ENCODE assay signal across 1 cellular context in genomic region chr3:33798418-33799201, GRCh38.
A peak's percentile ranks its signal among the peaks of the same experiment; 100 is the strongest.
TF ChIP-seq lines count a peak whose summit lies in the region.

Gene PDCD6IP, plus strand, starts transcription at chr3:33798630. Its CDS starts 99 bp downstream, at chr3:33798729.

TF ChIP-seq in HepG2, 621 proteins besides CTCF, POLR2A, EP300 and RAD21 (continued from another document and continues in another):
- 0 out of 2 replicates have a peak, but pooled peaks have one; percentile 22 for TF ChIP-seq ZBTB10 (CRISPR knock-in tag; IDR thresholded peaks at IDR 0.05; ENCODE audit: borderline replicate concordance)
- TF ChIP-seq NCOA2 (CRISPR knock-in tag; IDR thresholded peaks at IDR 0.05) = no peak; the same call in none of the 2 replicates
- no peak for TF ChIP-seq ZKSCAN5 (CRISPR knock-in tag; IDR thresholded peaks at IDR 0.05)
- TF ChIP-seq NFE2L1 (CRISPR knock-in tag; IDR thresholded peaks at IDR 0.05; ENCODE audit: borderline replicate concordance) = no peak; the same call in 1 of the 2 replicates
- TF ChIP-seq RBM22 (optimal IDR thresholded peaks at IDR 0.05; ENCODE audit: low read length) = no peak
- TF ChIP-seq BRCA1 (CRISPR knock-in tag; IDR thresholded peaks at IDR 0.05) = 0 out of 2 replicates have a peak, but pooled peaks have one; percentile 53
- TF ChIP-seq ZNF703 (CRISPR knock-in tag; IDR thresholded peaks at IDR 0.05; ENCODE audit: borderline replicate concordance) = peak; percentile 85; the same call in 1 of the 2 replicates
- TF ChIP-seq FOXP1 (IDR thresholded peaks at IDR 0.05) = no peak
- no peak for TF ChIP-seq FOXP1 (CRISPR knock-in tag; IDR thresholded peaks at IDR 0.05)
- 0 out of 2 replicates have a peak, but pooled peaks have one; percentile 36 for TF ChIP-seq XBP1 (CRISPR knock-in tag; IDR thresholded peaks at IDR 0.05)
- peak; percentile 40; the same call in 1 of the 2 replicates for TF ChIP-seq FIP1L1 (IDR thresholded peaks at IDR 0.05; ENCODE audit: borderline replicate concordance, insufficient read depth, low read depth, low read length)
- no peak; the same call in 1 of the 2 replicates for TF ChIP-seq DPF2 (CRISPR knock-in tag; IDR thresholded peaks at IDR 0.05; ENCODE audit: borderline replicate concordance, low read depth)
- no peak for TF ChIP-seq ZUFSP (CRISPR knock-in tag; IDR thresholded peaks at IDR 0.05; ENCODE audit: borderline replicate concordance)
- TF ChIP-seq ZNF224 (CRISPR knock-in tag; IDR thresholded peaks at IDR 0.05) = 0 out of 2 replicates have a peak, but pooled peaks have one; percentile 57
- TF ChIP-seq ZNF414 (CRISPR knock-in tag; IDR thresholded peaks at IDR 0.05) = no peak; the same call in 1 of the 2 replicates
- 0 out of 2 replicates have a peak, but pooled peaks have one; percentile 22 for TF ChIP-seq HDAC2 (CRISPR knock-in tag; IDR thresholded peaks at IDR 0.05)
- TF ChIP-seq KIAA2018 (CRISPR knock-in tag; IDR thresholded peaks at IDR 0.05; ENCODE audit: borderline replicate concordance) = no peak
- TF ChIP-seq ZGPAT (CRISPR knock-in tag; IDR thresholded peaks at IDR 0.05) = peak; percentile 89
- peak; percentile 94 for TF ChIP-seq MAF1 (CRISPR knock-in tag; IDR thresholded peaks at IDR 0.05; ENCODE audit: borderline replicate concordance)
- TF ChIP-seq ZNF510 (CRISPR knock-in tag; IDR thresholded peaks at IDR 0.05; ENCODE audit: low read depth) = peak; percentile 45; the same call in 1 of the 2 replicates
- no peak for TF ChIP-seq ZNF251 (CRISPR knock-in tag; IDR thresholded peaks at IDR 0.05)
- peak; percentile 92; the same call in 1 of the 2 replicates for TF ChIP-seq SRY (CRISPR knock-in tag; IDR thresholded peaks at IDR 0.05)
- peak; percentile 74; the same call in 1 of the 2 replicates for TF ChIP-seq MYPOP (CRISPR knock-in tag; IDR thresholded peaks at IDR 0.05)
- no peak for TF ChIP-seq IKZF1 (IDR thresholded peaks at IDR 0.05)
- no peak for TF ChIP-seq ZNF597 (CRISPR knock-in tag; IDR thresholded peaks at IDR 0.05)
- TF ChIP-seq ZNF446 (CRISPR knock-in tag; IDR thresholded peaks at IDR 0.05) = peak; percentile 81; the same call in 1 of the 2 replicates
- peak; percentile 86; the same call in 1 of the 2 replicates for TF ChIP-seq ZSCAN12 (CRISPR knock-in tag; IDR thresholded peaks at IDR 0.05)
- no peak for TF ChIP-seq TRAFD1 (CRISPR knock-in tag; IDR thresholded peaks at IDR 0.05; ENCODE audit: borderline replicate concordance)
- TF ChIP-seq MAZ (IDR thresholded peaks at IDR 0.05; ENCODE audit: borderline replicate concordance, low read depth, low read length) = peak; percentile 29; the same call in 1 of the 2 replicates
- peak; percentile 92 for TF ChIP-seq MAZ (CRISPR knock-in tag; IDR thresholded peaks at IDR 0.05; ENCODE audit: low read depth)
- TF ChIP-seq ZNF710 (CRISPR knock-in tag; IDR thresholded peaks at IDR 0.05; ENCODE audit: borderline replicate concordance) = no peak
- peak; percentile 68; the same call in 1 of the 2 replicates for TF ChIP-seq GFI1 (CRISPR knock-in tag; IDR thresholded peaks at IDR 0.05; ENCODE audit: borderline replicate concordance)
- TF ChIP-seq SMAD3 (CRISPR knock-in tag; IDR thresholded peaks at IDR 0.05) = no peak
- 0 out of 2 replicates have a peak, but pooled peaks have one; percentile 21 for TF ChIP-seq ZFP1 (CRISPR knock-in tag; IDR thresholded peaks at IDR 0.05)
